Comparison of ENCODE assay signal across 9 cellular contexts in genomic region chr5:157290156-157290980, GRCh38. TPM values are rescaled to one million over a fixed set of nuclear protein-coding genes. Genes with fewer than 3 reads are reported as not detected.
DNase-seq lines count a peak whose midpoint lies in the region; ATAC-seq and TF ChIP-seq lines count a peak whose summit lies in the region.
"Had no signal": no experiment of that assay in that cellular context is flagged by ENCODE, and none has a peak within 500 bp of the region (broad histone marks: within the 10 kb centered on the region; RNA-seq: fewer than 3 reads in every experiment).

No MANE protein-coding gene starts in this region.

- H3K36me3 ChIP-seq in left ventricle myocardium inferior (no peaks in the 10 kb centered on the region), HAP-1 (replicated peaks) (peaks cover 20% of the 10 kb centered on the region)

- no peaks in the 10 kb centered on the region for H3K27me3 Mint-ChIP-seq in T-helper 17 cell
- no peaks in the 10 kb centered on the region for H3K27me3 Mint-ChIP-seq in stimulated activated naive CD8-positive, alpha-beta T cell treated with anti-CD3 and anti-CD28 coated beads, Interleukin-15, amount 100 ng/mL, for 72 hours

- H3K27ac Mint-ChIP-seq in T-helper 17 cell = peak overlapping the region; percentile 95
- peak overlapping the region in 1 of 2 donors; percentile 87 for H3K27ac Mint-ChIP-seq in stimulated activated naive CD8-positive, alpha-beta T cell treated with anti-CD3 and anti-CD28 coated beads, Interleukin-15, amount 100 ng/mL, for 72 hours

- H3K4me3 ChIP-seq in left ventricle myocardium inferior (no peak overlapping the region), foreskin fibroblast (ENCODE audit: low read depth in 1 of 2, low read length in 2 of 2) (no peak overlapping the region), HAP-1 (no peak overlapping the region)

- H3K4me1 Mint-ChIP-seq in T-helper 17 cell = peaks cover 31% of the 10 kb centered on the region
- H3K4me1 Mint-ChIP-seq in stimulated activated naive CD8-positive, alpha-beta T cell treated with anti-CD3 and anti-CD28 coated beads, Interleukin-15, amount 100 ng/mL, for 72 hours = peaks cover 85% of the 10 kb centered on the region

- intact Hi-C loops in left ventricle myocardium inferior (cut with micrococcal nuclease) = no loop called here
- intact Hi-C loops in Right ventricle myocardium superior (cut with DNase I) = no loop called here

- DNase-seq in left ventricle myocardium inferior (no peak), Right ventricle myocardium superior (no peak), T-helper 17 cell (no peak), foreskin fibroblast (peak; percentile 52 to 73), NCI-H1930 (lab: John Stamatoyannopoulos, UW) (no peak), HAP-1 (ENCODE audit: low spot score in 2 of 2) (no peak)
- no peak for DNase-seq in stimulated activated naive CD8-positive, alpha-beta T cell treated with anti-CD3 and anti-CD28 coated beads, Interleukin-15, amount 100 ng/mL, for 72 hours
- DNase-seq: NCI-H526 treated with DMSO at 0.1 percent for 48 hours had no signal

- in situ Hi-C loops in HAP-1 (cut with MboI; ENCODE audit: low sequenced_read_pairs) = no loop called here

- no peaks in the 10 kb centered on the region for H3K9me3 Mint-ChIP-seq in stimulated activated naive CD8-positive, alpha-beta T cell treated with anti-CD3 and anti-CD28 coated beads, Interleukin-15, amount 100 ng/mL, for 72 hours

- peak overlapping the region; percentile 87 for H3K27ac ChIP-seq in left ventricle myocardium inferior (replicated peaks)

- TF ChIP-seq CTCF in left ventricle myocardium inferior (IDR thresholded peaks at IDR 0.05; ENCODE audit: borderline replicate concordance) (no peak), foreskin fibroblast (IDR thresholded peaks at IDR 0.05; ENCODE audit: low read depth, low read length) (no peak)

- ATAC-seq in Right ventricle myocardium superior (ENCODE audit: poor library complexity) (no peak), T-helper 17 cell (no peak), HG03520 (IDR thresholded peaks at IDR 0.05; ENCODE audit: unreplicated experiment) (no peak)
- ATAC-seq in stimulated activated naive CD8-positive, alpha-beta T cell treated with anti-CD3 and anti-CD28 coated beads, Interleukin-15, amount 100 ng/mL, for 72 hours = peak; percentile 59

- H3K4me1 ChIP-seq in left ventricle myocardium inferior (peaks cover 49% of the 10 kb centered on the region), HAP-1 (no peaks in the 10 kb centered on the region)

- no peaks in the 10 kb centered on the region for H3K9me3 ChIP-seq in left ventricle myocardium inferior (replicated peaks)
- H3K9me3 ChIP-seq in T-helper 17 cell (ENCODE audit: control insufficient read depth, low read length, poor library complexity, severe bottlenecking) = no peaks in the 10 kb centered on the region
- H3K9me3 ChIP-seq in HAP-1 = no peaks in the 10 kb centered on the region

- H3K27me3 ChIP-seq in left ventricle myocardium inferior (ENCODE audit: low read depth) (no peaks in the 10 kb centered on the region), HAP-1 (ENCODE audit: low read depth) (no peaks in the 10 kb centered on the region)

- H3K4me3 Mint-ChIP-seq in T-helper 17 cell = no peak overlapping the region
- peak overlapping the region; percentile 16 to 51 for H3K4me3 Mint-ChIP-seq in stimulated activated naive CD8-positive, alpha-beta T cell treated with anti-CD3 and anti-CD28 coated beads, Interleukin-15, amount 100 ng/mL, for 72 hours

- H3K36me3 Mint-ChIP-seq in T-helper 17 cell (ENCODE audit: low read depth) = peaks cover 5% of the 10 kb centered on the region

RNA-seq across cellular contexts. Expression of gene CYFIP2, which starts 24.4 kb away (rescaled TPM):
- 28.2 TPM for total RNA-seq in left ventricle myocardium inferior
- total RNA-seq in Right ventricle myocardium superior = 27.6 TPM
- 100 to 1,000 TPM; 363 to 389 TPM for total RNA-seq in T-helper 17 cell

Comparison
In these comparisons a context has a peak if more than half of its experiments do, and no peak if none do; other contexts are left out.
1. DNase-seq: peak in foreskin fibroblast (2 of 2); none in left ventricle myocardium inferior (single experiment), Right ventricle myocardium superior (single experiment), T-helper 17 cell (0 of 3), stimulated activated naive CD8-positive, alpha-beta T cell treated with anti-CD3 and anti-CD28 coated beads, Interleukin-15, amount 100 ng/mL, for 72 hours (0 of 2), NCI-H1930 (0 of 2) and HAP-1 (0 of 2).
2. RNA of gene CYFIP2, which starts 24.4 kb away (total RNA-seq): 363 to 389 TPM in T-helper 17 cell; 28.2 TPM in left ventricle myocardium inferior (single experiment) and 27.6 TPM in Right ventricle myocardium superior (single experiment); every median in the first group is over 10 times any median in the second.